In genomic region chr2:182521453-182522427, GRCh38 we compare ENCODE assay signal across 17 cellular contexts.
DNase-seq lines count a peak whose midpoint lies in the region; ATAC-seq and TF ChIP-seq lines count a peak whose summit lies in the region.
"Had no signal": no experiment of that assay in that cellular context is flagged by ENCODE, and none has a peak within 500 bp of the region (broad histone marks: within the 10 kb centered on the region; RNA-seq: fewer than 3 reads in every experiment).

No MANE protein-coding gene starts in this region.

- DNase-seq in NCI-H69 (lab: John Stamatoyannopoulos, UW), result peak; percentile 81
- no peak for DNase-seq in endothelial cell (ENCODE audit: low spot score)
- DNase-seq in pons (ENCODE audit: low spot score), result peak; percentile 44
- DNase-seq in effector CD4-positive, alpha-beta T cell, result no peak
- DNase-seq in SW 1271 (lab: John Stamatoyannopoulos, UW), result no peak
- DNase-seq in globus pallidus (ENCODE audit: low spot score), result no peak
- DNase-seq: activated CD4-positive, CD25-positive, alpha-beta regulatory T cell treated with anti-CD3 and anti-CD28 coated beads, Interleukin-2, amount 50 U/mL, for 72 hours; Calu3; effector memory CD4-positive, alpha-beta T cell; naive B cell; NCI-H2029 treated with DMSO at 0.1 percent for 48 hours; PC-9; small intestine; stimulated activated CD8-positive, alpha-beta memory T cell treated with anti-CD3 and anti-CD28 coated beads, Interleukin-4, amount 100 ng/mL, for 48 hours had no signal

- no peak for TF ChIP-seq CTCF in endothelial cell (IDR thresholded peaks at IDR 0.05; ENCODE audit: unreplicated experiment)

- peak; percentile 24 for ATAC-seq in GM19463 (IDR thresholded peaks at IDR 0.05; ENCODE audit: unreplicated experiment)
- no peak for ATAC-seq in GM21390 (IDR thresholded peaks at IDR 0.05; ENCODE audit: unreplicated experiment)
- ATAC-seq: activated T-helper 17 cell treated with anti-CD3 and anti-CD28 coated beads, Interleukin-2, amount 50 U/mL, for 72 hours had no signal

- H3K4me1 Mint-ChIP-seq in endothelial cell (ENCODE audit: unreplicated experiment), result peaks cover 19% of the 10 kb centered on the region
- H3K4me1 Mint-ChIP-seq: activated T-helper 17 cell treated with anti-CD3 and anti-CD28 coated beads, Interleukin-2, amount 50 U/mL, for 72 hours had no signal

- H3K4me3 Mint-ChIP-seq in endothelial cell (ENCODE audit: unreplicated experiment), result peak overlapping the region; percentile 87
- H3K4me3 Mint-ChIP-seq: activated T-helper 17 cell treated with anti-CD3 and anti-CD28 coated beads, Interleukin-2, amount 50 U/mL, for 72 hours; naive B cell had no signal

- no peaks in the 10 kb centered on the region for H3K36me3 Mint-ChIP-seq in endothelial cell (ENCODE audit: low read depth, unreplicated experiment)
- H3K36me3 Mint-ChIP-seq: naive B cell had no signal

- no peaks in the 10 kb centered on the region for H3K9me3 Mint-ChIP-seq in endothelial cell (ENCODE audit: unreplicated experiment)
- H3K9me3 Mint-ChIP-seq: activated T-helper 17 cell treated with anti-CD3 and anti-CD28 coated beads, Interleukin-2, amount 50 U/mL, for 72 hours; naive B cell had no signal

- peak overlapping the region; percentile 99 for H3K27ac Mint-ChIP-seq in endothelial cell (ENCODE audit: unreplicated experiment)
- H3K27ac Mint-ChIP-seq: activated T-helper 17 cell treated with anti-CD3 and anti-CD28 coated beads, Interleukin-2, amount 50 U/mL, for 72 hours had no signal

- H3K27me3 Mint-ChIP-seq in endothelial cell (ENCODE audit: unreplicated experiment), result peaks cover 7% of the 10 kb centered on the region

Comparison
In these comparisons a context has a peak if more than half of its experiments do, and no peak if none do; other contexts are left out.
1. DNase-seq: peak in NCI-H69 (single experiment) and pons (single experiment); none in endothelial cell (single experiment), effector CD4-positive, alpha-beta T cell (single experiment), SW 1271 (0 of 2) and globus pallidus (single experiment).